Comparison of ENCODE assay signal across 8 cellular contexts in genomic region chr1:151990856-151991198, GRCh38. TPM values are rescaled to one million over a fixed set of nuclear protein-coding genes. Genes with fewer than 3 reads are reported as not detected.
DNase-seq lines count a peak whose midpoint lies in the region; ATAC-seq, FAIRE-seq and TF ChIP-seq lines count a peak whose summit lies in the region.

No MANE protein-coding gene starts in this region.

- H3K36me3 Mint-ChIP-seq in GM23338 (ENCODE audit: low read depth): no peaks in the 10 kb centered on the region

- peaks cover 51% of the 10 kb centered on the region for H3K79me2 ChIP-seq in GM23338 (replicated peaks; ENCODE audit: insufficient read depth)

- no peak for FAIRE-seq in A549 (lab: Jason Lieb, UNC)

- POLR2A ChIA-PET in A549 (lab: Yijun Ruan, JAX): interaction anchor here (3.6 to 10.4 kb wide), 2 partner anchors 11 to 21 kb away, joined by 23 to 151 read pairs; no protein-coding TSS in a partner anchor

- H3K36me3 ChIP-seq in GM23338 (ENCODE audit: insufficient read depth) (no peaks in the 10 kb centered on the region; the same call in 1 of the 2 replicates), tibial artery (peaks cover 0 to 2% (median 0%) of the 10 kb centered on the region in 3 donors)

- no peak for TF ChIP-seq RAD21 in A549 (conservative IDR thresholded peaks at IDR 0.05 in 1 of 2, IDR thresholded peaks at IDR 0.05 in 1 of 2)

- peak overlapping the region; percentile 96 for H3K4me2 ChIP-seq in A549
- H3K4me2 ChIP-seq in GM23338: peak overlapping the region; percentile 95; the same call in 1 of the 2 replicates

- H3K27me3 Mint-ChIP-seq in GM23338 (ENCODE audit: insufficient read depth, low read depth, poor library complexity): peaks cover 24% of the 10 kb centered on the region

- peaks cover 64% of the 10 kb centered on the region for H3K4me1 ChIP-seq in A549
- H3K4me1 ChIP-seq in GM23338 (ENCODE audit: insufficient read depth): peaks cover 41% of the 10 kb centered on the region
- peaks cover 4 to 77% (median 56%) of the 10 kb centered on the region in 4 donors for H3K4me1 ChIP-seq in tibial artery

- DNase-seq in A549 (ENCODE audit: low read depth in 1 of 2, low spot score in 1 of 2) (peak in 1 of 2 experiments; percentile 70), GM23338 (ENCODE audit: low spot score) (no peak), left kidney (ENCODE audit: low read depth, low spot score) (peak; percentile 70), germinal center (ENCODE audit: low spot score) (no peak), tibial artery (no peak), HuH-7 (ENCODE audit: low spot score) (no peak), NCI-H2227 (lab: John Stamatoyannopoulos, UW; ENCODE audit: unreplicated experiment) (no peak)

- under 1% methylated on average over 5 of the region's 5 CpGs for WGBS in A549 (ENCODE audit: missing lambda C conversion rate)

- H3K4me1 Mint-ChIP-seq in GM23338: peaks cover 40% of the 10 kb centered on the region

- peaks cover 3% of the 10 kb centered on the region; the same call in 1 of the 2 replicates for H3F3A ChIP-seq in GM23338 (replicated peaks; ENCODE audit: low read depth)

- H3K9me3 Mint-ChIP-seq in GM23338: no peaks in the 10 kb centered on the region

- no peaks in the 10 kb centered on the region for H3K9me3 ChIP-seq in A549
- no peaks in the 10 kb centered on the region for H3K9me3 ChIP-seq in tibial artery

- H2AFZ ChIP-seq in GM23338: no peak overlapping the region

- H3K27ac ChIP-seq in A549 (peak overlapping the region; percentile 97), GM23338 (ENCODE audit: low read depth) (no peak overlapping the region), tibial artery (peak overlapping the region in 1 of 2 donors; percentile 80)

- no peak for TF ChIP-seq POLR2A in A549 (IDR thresholded peaks at IDR 0.05; ENCODE audit: low read length)

- ATAC-seq in A549: no peak
- no peak for ATAC-seq in GM23338

- H3K4me3 Mint-ChIP-seq in GM23338: no peak overlapping the region

- CTCF ChIA-PET in A549 (lab: Yijun Ruan, JAX): interaction anchor here (1.7 to 38.2 kb wide), 4 partner anchors 7 to 58 kb away, joined by 7 to 1410 read pairs (median 711); partner anchors contain the start of gene S100A10

- no peak for TF ChIP-seq EP300 in A549 (IDR thresholded peaks at IDR 0.05)

- intact Hi-C loops in tibial artery (cut with DNase I; ENCODE audit: low total_unique reads): no loop called here

- TF ChIP-seq CTCF in A549 (IDR thresholded peaks at IDR 0.05): no peak
- no peak for TF ChIP-seq CTCF in GM23338 (conservative IDR thresholded peaks at IDR 0.05; ENCODE audit: low read depth in 2 of 2)
- no peak for TF ChIP-seq CTCF in WI38 (IDR thresholded peaks at IDR 0.05; ENCODE audit: low read depth, low read length)
- no peak for TF ChIP-seq CTCF in tibial artery (IDR thresholded peaks at IDR 0.05)

- peaks cover 16% of the 10 kb centered on the region for H3K27me3 ChIP-seq in GM23338 (ENCODE audit: insufficient read depth)
- H3K27me3 ChIP-seq in tibial artery: no peaks in the 10 kb centered on the region

- H3K9me2 ChIP-seq in GM23338 (ENCODE audit: insufficient read depth): no peaks in the 10 kb centered on the region; the same call in 1 of the 2 replicates

- no peak overlapping the region for H3K27ac Mint-ChIP-seq in GM23338

- peak overlapping the region; percentile 87 for H3K4me3 ChIP-seq in A549
- H3K4me3 ChIP-seq in GM23338: no peak overlapping the region
- H3K4me3 ChIP-seq in WI38 (ENCODE audit: low read depth, low read length): peak overlapping the region; percentile 98
- no peak overlapping the region for H3K4me3 ChIP-seq in tibial artery

- H4K20me1 ChIP-seq in GM23338 (replicated peaks; ENCODE audit: insufficient read depth): 0 out of 2 replicates have a peak, but pooled peaks cover 4% of the 10 kb centered on the region

TF ChIP-seq in A549, 52 proteins besides CTCF, POLR2A, EP300 and RAD21:
- TF ChIP-seq JUN (IDR thresholded peaks at IDR 0.05) (no peak; a peak in 1 of 5 replicates), GATA3 (IDR thresholded peaks at IDR 0.05; ENCODE audit: borderline replicate concordance) (peak; percentile 18; the same call in 1 of the 2 replicates)
TF ChIP-seq in A549: peak in this region for 1.

TF ChIP-seq in GM23338, 12 proteins besides CTCF, POLR2A, EP300 and RAD21:
- no peak for TF ChIP-seq ZNF114 (CRISPR knock-in tag; IDR thresholded peaks at IDR 0.05)
- TF ChIP-seq ZNF331 (CRISPR knock-in tag; IDR thresholded peaks at IDR 0.05; ENCODE audit: low read depth): no peak
- TF ChIP-seq STAT1 (IDR thresholded peaks at IDR 0.05; ENCODE audit: unreplicated experiment): no peak
- no peak for TF ChIP-seq REST (IDR thresholded peaks at IDR 0.05; ENCODE audit: unreplicated experiment)
- TF ChIP-seq, protein P1, sequence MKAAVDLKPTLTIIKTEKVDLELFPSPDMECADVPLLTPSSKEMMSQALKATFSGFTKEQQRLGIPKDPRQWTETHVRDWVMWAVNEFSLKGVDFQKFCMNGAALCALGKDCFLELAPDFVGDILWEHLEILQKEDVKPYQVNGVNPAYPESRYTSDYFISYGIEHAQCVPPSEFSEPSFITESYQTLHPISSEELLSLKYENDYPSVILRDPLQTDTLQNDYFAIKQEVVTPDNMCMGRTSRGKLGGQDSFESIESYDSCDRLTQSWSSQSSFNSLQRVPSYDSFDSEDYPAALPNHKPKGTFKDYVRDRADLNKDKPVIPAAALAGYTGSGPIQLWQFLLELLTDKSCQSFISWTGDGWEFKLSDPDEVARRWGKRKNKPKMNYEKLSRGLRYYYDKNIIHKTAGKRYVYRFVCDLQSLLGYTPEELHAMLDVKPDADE (IDR thresholded peaks at IDR 0.05): no peak
TF ChIP-seq in GM23338: peak in this region for 0.

RNA-seq across cellular contexts. Expression of gene S100A10, which starts 2.8 kb away (rescaled TPM):
- polyA plus RNA-seq in A549 (2011; rRNA removed): 505 and 515 TPM in 2 replicates
- 323 and 344 TPM in 2 replicates for polyA plus RNA-seq in A549 (2012; cell fraction: cytosol; rRNA removed)
- 72.0 and 86.0 TPM in 2 replicates for polyA plus RNA-seq in A549 (2012; cell fraction: nucleus; rRNA removed)
- 2,059 to 2,476 TPM (median 2,077 TPM) in 3 replicates for polyA plus RNA-seq in A549 (2017; fragmentation: RNase III; extraction: RNeasy Plus Mini Kit Qiagen cat#74134 plus additional on column Dnase treatment)
- polyA minus RNA-seq in A549 (2011; rRNA and poly(A)+ RNA removed): 228 and 259 TPM in 2 replicates
- 25.6 and 35.9 TPM in 2 replicates for total RNA-seq in GM23338 (2014; rRNA removed; shearing (Covaris generic))
- 634 and 677 TPM in 2 replicates for polyA plus RNA-seq in GM23338 (2016; fragmentation: Nextera tagmentation; extraction: Ambion mirVana)

RNA-seq across cellular contexts. Expression of gene S100A11, which starts 46.0 kb away (rescaled TPM):
- polyA plus RNA-seq in A549 (2011; rRNA removed) (671 and 1,155 TPM in 2 replicates), A549 (2017; fragmentation: RNase III; extraction: RNeasy Plus Mini Kit Qiagen cat#74134 plus additional on column Dnase treatment) (1,442 to 1,531 TPM (median 1,500 TPM) in 3 replicates), GM23338 (2016; fragmentation: Nextera tagmentation; extraction: Ambion mirVana) (596 and 668 TPM in 2 replicates)
- 1,193 and 1,223 TPM in 2 replicates for polyA plus RNA-seq in A549 (2012; cell fraction: cytosol; rRNA removed)
- polyA plus RNA-seq in A549 (2012; cell fraction: nucleus; rRNA removed): 334 and 440 TPM in 2 replicates
- 584 and 703 TPM in 2 replicates for polyA minus RNA-seq in A549 (2011; rRNA and poly(A)+ RNA removed)
- total RNA-seq in GM23338 (2014; rRNA removed; shearing (Covaris generic)): 73.1 and 78.6 TPM in 2 replicates

Comparison
In these comparisons a context has a peak if more than half of its experiments do, and no peak if none do; other contexts are left out.
1. H3K4me3 ChIP-seq: peak in A549 (single experiment) and WI38 (single experiment); none in GM23338 (single experiment) and tibial artery (0 of 2).